In genomic region chr21:21714396-21714795, GRCh38 we compare ENCODE assay signal across 13 cellular contexts.
DNase-seq lines count a peak whose midpoint lies in the region; TF ChIP-seq lines count a peak whose summit lies in the region.
"Had no signal": no experiment of that assay in that cellular context is flagged by ENCODE, and none has a peak within 500 bp of the region (broad histone marks: within the 10 kb centered on the region; RNA-seq: fewer than 3 reads in every experiment).

No MANE protein-coding gene starts in this region.

- H3K14ac ChIP-seq in mesenchymal stem cell (ENCODE audit: low read length in 2 of 2) = no peak overlapping the region

- H2BK5ac ChIP-seq in mesenchymal stem cell (ENCODE audit: low read depth, low read length, poor library complexity, severe bottlenecking) = no peak overlapping the region

- no peak overlapping the region for H2AFZ ChIP-seq in mesenchymal stem cell (ENCODE audit: low read depth, low read length)

- H3K4me1 ChIP-seq in mesenchymal stem cell (ENCODE audit: control insufficient read depth, insufficient read depth, low read depth, low read length) (no peaks in the 10 kb centered on the region), colonic mucosa (no peaks in the 10 kb centered on the region)
- H3K4me1 ChIP-seq: lower lobe of right lung, right atrium auricular region had no signal

- H3K4ac ChIP-seq in mesenchymal stem cell (ENCODE audit: low read depth in 1 of 2, low read length in 2 of 2) = no peak overlapping the region

- H4K8ac ChIP-seq in mesenchymal stem cell (ENCODE audit: low read length) = no peak overlapping the region

- H2BK12ac ChIP-seq in mesenchymal stem cell (ENCODE audit: low read length in 2 of 2) = no peak overlapping the region

- H3K23ac ChIP-seq in mesenchymal stem cell (ENCODE audit: low read length in 2 of 2) = no peak overlapping the region

- H3K27me3 ChIP-seq in mesenchymal stem cell (ENCODE audit: control insufficient read depth in 1 of 2, insufficient read depth in 1 of 2, low read length in 2 of 2) (no peaks in the 10 kb centered on the region), colonic mucosa (no peaks in the 10 kb centered on the region)
- H3K27me3 ChIP-seq: right atrium auricular region had no signal

- no peak overlapping the region for H3K4me2 ChIP-seq in mesenchymal stem cell (ENCODE audit: low read length, poor library complexity, severe bottlenecking)

- H3K36me3 ChIP-seq in mesenchymal stem cell (ENCODE audit: control insufficient read depth in 1 of 2, insufficient read depth in 2 of 2, low read depth in 1 of 2, low read length in 2 of 2) = no peaks in the 10 kb centered on the region
- H3K36me3 ChIP-seq in colonic mucosa = no peaks in the 10 kb centered on the region
- H3K36me3 ChIP-seq: lower lobe of right lung, right atrium auricular region had no signal

- H3K4me3 ChIP-seq in mesenchymal stem cell (ENCODE audit: insufficient read depth in 1 of 2, low read depth in 1 of 2, low read length in 2 of 2) (peak overlapping the region in 1 of 2 experiments; percentile 54), colonic mucosa (no peak overlapping the region)
- H3K4me3 ChIP-seq: lower lobe of right lung, right atrium auricular region had no signal

- DNase-seq in AG08395 (ENCODE audit: low spot score) = peak; percentile 47
- peak; percentile 82 for DNase-seq in HT1080 (ENCODE audit: low read depth)
- DNase-seq in astrocyte of the hippocampus (ENCODE audit: low read depth, low spot score) = peak; percentile 84
- peak; percentile 69 for DNase-seq in mesenchymal stem cell
- no peak for DNase-seq in UCSD-AML1 (lab: John Stamatoyannopoulos, UW; ENCODE audit: unreplicated experiment)
- DNase-seq in colonic mucosa = no peak
- no peak for DNase-seq in superior temporal gyrus (ENCODE audit: extremely low spot score)
- no peak for DNase-seq in NCI-H2107 (lab: John Stamatoyannopoulos, UW)
- DNase-seq: activated CD4-positive, alpha-beta T cell treated with anti-CD3 and anti-CD28 coated beads, Interleukin-2, amount 10 ng/mL, durations not matched to agents 24 days and 14 days; aorta; lower lobe of right lung; NCI-H187 treated with DMSO at 0.1 percent for 48 hours had no signal

- no peak for TF ChIP-seq CTCF in colonic mucosa (IDR thresholded peaks at IDR 0.05)

- H3K18ac ChIP-seq in mesenchymal stem cell (ENCODE audit: low read depth in 1 of 2, low read length in 2 of 2) = no peak overlapping the region

- no peak overlapping the region for H2BK120ac ChIP-seq in mesenchymal stem cell (ENCODE audit: low read depth, low read length)

- H4K91ac ChIP-seq in mesenchymal stem cell (ENCODE audit: low read length) = no peak overlapping the region

- H2BK15ac ChIP-seq in mesenchymal stem cell (ENCODE audit: low read depth, poor library complexity, severe bottlenecking) = no peak overlapping the region

- H3K9me3 ChIP-seq in mesenchymal stem cell (ENCODE audit: control insufficient read depth, low read length) = no peaks in the 10 kb centered on the region
- H3K9me3 ChIP-seq in colonic mucosa = no peaks in the 10 kb centered on the region
- H3K9me3 ChIP-seq: lower lobe of right lung, right atrium auricular region had no signal

- no peak overlapping the region for H2AK5ac ChIP-seq in mesenchymal stem cell (ENCODE audit: low read length, severe bottlenecking)

- WGBS in mesenchymal stem cell = 46% methylated on average over 2 of the region's 2 CpGs

- peak overlapping the region; percentile 20 for H3K9ac ChIP-seq in mesenchymal stem cell (ENCODE audit: low read length)
- no peak overlapping the region for H3K9ac ChIP-seq in colonic mucosa (ENCODE audit: low read depth in 2 of 2, low read length in 2 of 2)

- no peaks in the 10 kb centered on the region for H3K79me1 ChIP-seq in mesenchymal stem cell (replicated peaks; ENCODE audit: low read length, poor library complexity, severe bottlenecking)

- intact Hi-C loops in colonic mucosa (cut with DNase I) = no loop called here

- no peak overlapping the region for H3K27ac ChIP-seq in mesenchymal stem cell (ENCODE audit: low read length, poor library complexity, severe bottlenecking)
- no peak overlapping the region for H3K27ac ChIP-seq in colonic mucosa
- H3K27ac ChIP-seq: lower lobe of right lung, right atrium auricular region had no signal

Comparison
In these comparisons a context has a peak if more than half of its experiments do, and no peak if none do; other contexts are left out.
1. DNase-seq: peak in AG08395 (single experiment), HT1080 (single experiment), astrocyte of the hippocampus (single experiment) and mesenchymal stem cell (single experiment); none in UCSD-AML1 (single experiment), colonic mucosa (single experiment), superior temporal gyrus (single experiment) and NCI-H2107 (single experiment).